In genomic region chr5:180494060-180494509, GRCh38 we compare ENCODE assay signal across 1 cellular context.
TF ChIP-seq lines count a peak whose summit lies in the region.

Gene CNOT6, plus strand, starts transcription at chr5:180494379. Its CDS starts 34,898 bp downstream, at chr5:180529277.

TF ChIP-seq in K562, 482 proteins besides CTCF, POLR2A, EP300 and RAD21 (continued from another document and continues in another):
- peak; percentile 48 for TF ChIP-seq RBM22 (IDR thresholded peaks at IDR 0.05; ENCODE audit: low read depth, low read length, poor library complexity, severe bottlenecking)
- TF ChIP-seq TOE1 (IDR thresholded peaks at IDR 0.05; ENCODE audit: borderline replicate concordance) = peak; percentile 87
- no peak for TF ChIP-seq TOE1 (CRISPR knock-in tag; IDR thresholded peaks at IDR 0.05; ENCODE audit: borderline replicate concordance, low read depth)
- TF ChIP-seq HDAC1 (IDR thresholded peaks at IDR 0.05) = peak in 1 of 2 experiments; percentile 91; a peak in 2 of 4 replicates
- peak; percentile 73; the same call in 1 of the 2 replicates for TF ChIP-seq SIN3B (IDR thresholded peaks at IDR 0.05; ENCODE audit: low read depth)
- TF ChIP-seq, protein P1, sequence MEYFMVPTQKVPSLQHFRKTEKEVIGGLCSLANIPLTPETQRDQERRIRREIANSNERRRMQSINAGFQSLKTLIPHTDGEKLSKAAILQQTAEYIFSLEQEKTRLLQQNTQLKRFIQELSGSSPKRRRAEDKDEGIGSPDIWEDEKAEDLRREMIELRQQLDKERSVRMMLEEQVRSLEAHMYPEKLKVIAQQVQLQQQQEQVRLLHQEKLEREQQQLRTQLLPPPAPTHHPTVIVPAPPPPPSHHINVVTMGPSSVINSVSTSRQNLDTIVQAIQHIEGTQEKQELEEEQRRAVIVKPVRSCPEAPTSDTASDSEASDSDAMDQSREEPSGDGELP (CRISPR knock-in tag; IDR thresholded peaks at IDR 0.05; ENCODE audit: borderline replicate concordance) = peak; percentile 86
- TF ChIP-seq SREBF1 (IDR thresholded peaks at IDR 0.05; ENCODE audit: borderline replicate concordance, low read depth, low read length) = peak; percentile 96
- TF ChIP-seq KLF1 (tag; IDR thresholded peaks at IDR 0.05) = no peak
- peak; percentile 60 for TF ChIP-seq KDM5B (IDR thresholded peaks at IDR 0.05; ENCODE audit: insufficient replicate concordance, low read depth, low read length)
- TF ChIP-seq HLTF (IDR thresholded peaks at IDR 0.05) = peak; percentile 91
- peak; percentile 63 for TF ChIP-seq ASH1L (IDR thresholded peaks at IDR 0.05; ENCODE audit: borderline replicate concordance, low read depth, partially characterized antibody)
- TF ChIP-seq NFYB (IDR thresholded peaks at IDR 0.05; ENCODE audit: extremely low read depth, insufficient read length) = peak; percentile 36
- no peak for TF ChIP-seq ZNF431 (CRISPR knock-in tag; IDR thresholded peaks at IDR 0.05)
- TF ChIP-seq TAL1 (IDR thresholded peaks at IDR 0.05) = 0 out of 2 replicates have a peak, but pooled peaks have one; percentile 16
- TF ChIP-seq MCM3 (IDR thresholded peaks at IDR 0.05) = no peak
- peak; percentile 56; the same call in 1 of the 2 replicates for TF ChIP-seq GABPB1 (CRISPR knock-in tag; IDR thresholded peaks at IDR 0.05)
- TF ChIP-seq U2AF1 (optimal IDR thresholded peaks at IDR 0.05; ENCODE audit: low read depth, low read length) = peak; percentile 71
- TF ChIP-seq, protein P2, sequence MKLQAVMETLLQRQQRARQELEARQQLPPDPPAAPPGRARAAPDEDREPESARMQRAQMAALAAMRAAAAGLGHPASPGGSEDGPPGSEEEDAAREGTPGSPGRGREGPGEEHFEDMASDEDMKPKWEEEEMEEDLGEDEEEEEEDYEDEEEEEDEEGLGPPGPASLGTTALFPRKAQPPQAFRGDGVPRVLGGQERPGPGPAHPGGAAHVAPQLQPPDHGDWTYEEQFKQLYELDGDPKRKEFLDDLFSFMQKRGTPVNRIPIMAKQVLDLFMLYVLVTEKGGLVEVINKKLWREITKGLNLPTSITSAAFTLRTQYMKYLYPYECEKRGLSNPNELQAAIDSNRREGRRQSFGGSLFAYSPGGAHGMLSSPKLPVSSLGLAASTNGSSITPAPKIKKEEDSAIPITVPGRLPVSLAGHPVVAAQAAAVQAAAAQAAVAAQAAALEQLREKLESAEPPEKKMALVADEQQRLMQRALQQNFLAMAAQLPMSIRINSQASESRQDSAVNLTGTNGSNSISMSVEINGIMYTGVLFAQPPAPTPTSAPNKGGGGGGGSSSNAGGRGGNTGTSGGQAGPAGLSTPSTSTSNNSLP (IDR thresholded peaks at IDR 0.05; ENCODE audit: borderline replicate concordance, low read depth, low read length) = peak; percentile 41; the same call in 1 of the 2 replicates
- no peak for TF ChIP-seq ARID2 (IDR thresholded peaks at IDR 0.05)
- TF ChIP-seq NR4A1 (CRISPR knock-in tag; IDR thresholded peaks at IDR 0.05) = 0 out of 2 replicates have a peak, but pooled peaks have one; percentile 30
- no peak; the same call in 1 of the 2 replicates for TF ChIP-seq NR4A1 (tag; IDR thresholded peaks at IDR 0.05)
- peak; percentile 33 to 56; a peak in 2 of 4 replicates for TF ChIP-seq NRF1 (conservative IDR thresholded peaks at IDR 0.05 in 1 of 2, IDR thresholded peaks at IDR 0.05 in 1 of 2)
- TF ChIP-seq PML (IDR thresholded peaks at IDR 0.05; ENCODE audit: low read length) = peak; percentile 22; the same call in 1 of the 2 replicates
- TF ChIP-seq, protein P3, sequence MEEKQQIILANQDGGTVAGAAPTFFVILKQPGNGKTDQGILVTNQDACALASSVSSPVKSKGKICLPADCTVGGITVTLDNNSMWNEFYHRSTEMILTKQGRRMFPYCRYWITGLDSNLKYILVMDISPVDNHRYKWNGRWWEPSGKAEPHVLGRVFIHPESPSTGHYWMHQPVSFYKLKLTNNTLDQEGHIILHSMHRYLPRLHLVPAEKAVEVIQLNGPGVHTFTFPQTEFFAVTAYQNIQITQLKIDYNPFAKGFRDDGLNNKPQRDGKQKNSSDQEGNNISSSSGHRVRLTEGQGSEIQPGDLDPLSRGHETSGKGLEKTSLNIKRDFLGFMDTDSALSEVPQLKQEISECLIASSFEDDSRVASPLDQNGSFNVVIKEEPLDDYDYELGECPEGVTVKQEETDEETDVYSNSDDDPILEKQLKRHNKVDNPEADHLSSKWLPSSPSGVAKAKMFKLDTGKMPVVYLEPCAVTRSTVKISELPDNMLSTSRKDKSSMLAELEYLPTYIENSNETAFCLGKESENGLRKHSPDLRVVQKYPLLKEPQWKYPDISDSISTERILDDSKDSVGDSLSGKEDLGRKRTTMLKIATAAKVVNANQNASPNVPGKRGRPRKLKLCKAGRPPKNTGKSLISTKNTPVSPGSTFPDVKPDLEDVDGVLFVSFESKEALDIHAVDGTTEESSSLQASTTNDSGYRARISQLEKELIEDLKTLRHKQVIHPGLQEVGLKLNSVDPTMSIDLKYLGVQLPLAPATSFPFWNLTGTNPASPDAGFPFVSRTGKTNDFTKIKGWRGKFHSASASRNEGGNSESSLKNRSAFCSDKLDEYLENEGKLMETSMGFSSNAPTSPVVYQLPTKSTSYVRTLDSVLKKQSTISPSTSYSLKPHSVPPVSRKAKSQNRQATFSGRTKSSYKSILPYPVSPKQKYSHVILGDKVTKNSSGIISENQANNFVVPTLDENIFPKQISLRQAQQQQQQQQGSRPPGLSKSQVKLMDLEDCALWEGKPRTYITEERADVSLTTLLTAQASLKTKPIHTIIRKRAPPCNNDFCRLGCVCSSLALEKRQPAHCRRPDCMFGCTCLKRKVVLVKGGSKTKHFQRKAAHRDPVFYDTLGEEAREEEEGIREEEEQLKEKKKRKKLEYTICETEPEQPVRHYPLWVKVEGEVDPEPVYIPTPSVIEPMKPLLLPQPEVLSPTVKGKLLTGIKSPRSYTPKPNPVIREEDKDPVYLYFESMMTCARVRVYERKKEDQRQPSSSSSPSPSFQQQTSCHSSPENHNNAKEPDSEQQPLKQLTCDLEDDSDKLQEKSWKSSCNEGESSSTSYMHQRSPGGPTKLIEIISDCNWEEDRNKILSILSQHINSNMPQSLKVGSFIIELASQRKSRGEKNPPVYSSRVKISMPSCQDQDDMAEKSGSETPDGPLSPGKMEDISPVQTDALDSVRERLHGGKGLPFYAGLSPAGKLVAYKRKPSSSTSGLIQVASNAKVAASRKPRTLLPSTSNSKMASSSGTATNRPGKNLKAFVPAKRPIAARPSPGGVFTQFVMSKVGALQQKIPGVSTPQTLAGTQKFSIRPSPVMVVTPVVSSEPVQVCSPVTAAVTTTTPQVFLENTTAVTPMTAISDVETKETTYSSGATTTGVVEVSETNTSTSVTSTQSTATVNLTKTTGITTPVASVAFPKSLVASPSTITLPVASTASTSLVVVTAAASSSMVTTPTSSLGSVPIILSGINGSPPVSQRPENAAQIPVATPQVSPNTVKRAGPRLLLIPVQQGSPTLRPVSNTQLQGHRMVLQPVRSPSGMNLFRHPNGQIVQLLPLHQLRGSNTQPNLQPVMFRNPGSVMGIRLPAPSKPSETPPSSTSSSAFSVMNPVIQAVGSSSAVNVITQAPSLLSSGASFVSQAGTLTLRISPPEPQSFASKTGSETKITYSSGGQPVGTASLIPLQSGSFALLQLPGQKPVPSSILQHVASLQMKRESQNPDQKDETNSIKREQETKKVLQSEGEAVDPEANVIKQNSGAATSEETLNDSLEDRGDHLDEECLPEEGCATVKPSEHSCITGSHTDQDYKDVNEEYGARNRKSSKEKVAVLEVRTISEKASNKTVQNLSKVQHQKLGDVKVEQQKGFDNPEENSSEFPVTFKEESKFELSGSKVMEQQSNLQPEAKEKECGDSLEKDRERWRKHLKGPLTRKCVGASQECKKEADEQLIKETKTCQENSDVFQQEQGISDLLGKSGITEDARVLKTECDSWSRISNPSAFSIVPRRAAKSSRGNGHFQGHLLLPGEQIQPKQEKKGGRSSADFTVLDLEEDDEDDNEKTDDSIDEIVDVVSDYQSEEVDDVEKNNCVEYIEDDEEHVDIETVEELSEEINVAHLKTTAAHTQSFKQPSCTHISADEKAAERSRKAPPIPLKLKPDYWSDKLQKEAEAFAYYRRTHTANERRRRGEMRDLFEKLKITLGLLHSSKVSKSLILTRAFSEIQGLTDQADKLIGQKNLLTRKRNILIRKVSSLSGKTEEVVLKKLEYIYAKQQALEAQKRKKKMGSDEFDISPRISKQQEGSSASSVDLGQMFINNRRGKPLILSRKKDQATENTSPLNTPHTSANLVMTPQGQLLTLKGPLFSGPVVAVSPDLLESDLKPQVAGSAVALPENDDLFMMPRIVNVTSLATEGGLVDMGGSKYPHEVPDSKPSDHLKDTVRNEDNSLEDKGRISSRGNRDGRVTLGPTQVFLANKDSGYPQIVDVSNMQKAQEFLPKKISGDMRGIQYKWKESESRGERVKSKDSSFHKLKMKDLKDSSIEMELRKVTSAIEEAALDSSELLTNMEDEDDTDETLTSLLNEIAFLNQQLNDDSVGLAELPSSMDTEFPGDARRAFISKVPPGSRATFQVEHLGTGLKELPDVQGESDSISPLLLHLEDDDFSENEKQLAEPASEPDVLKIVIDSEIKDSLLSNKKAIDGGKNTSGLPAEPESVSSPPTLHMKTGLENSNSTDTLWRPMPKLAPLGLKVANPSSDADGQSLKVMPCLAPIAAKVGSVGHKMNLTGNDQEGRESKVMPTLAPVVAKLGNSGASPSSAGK (IDR thresholded peaks at IDR 0.05) = peak; percentile 88; the same call in 1 of the 2 replicates
- TF ChIP-seq MYC (IDR thresholded peaks at IDR 0.05; ENCODE audit: low read depth, low read length) = peak; percentile 81
- no peak for TF ChIP-seq MYC (CRISPR knock-in tag; IDR thresholded peaks at IDR 0.05; ENCODE audit: borderline replicate concordance, low read depth)
- TF ChIP-seq ZNF518B (CRISPR knock-in tag; IDR thresholded peaks at IDR 0.05) = no peak
- peak in 1 of 2 experiments; percentile 85; a peak in 3 of 4 replicates for TF ChIP-seq MNT (conservative IDR thresholded peaks at IDR 0.05)
- TF ChIP-seq, protein P4, sequence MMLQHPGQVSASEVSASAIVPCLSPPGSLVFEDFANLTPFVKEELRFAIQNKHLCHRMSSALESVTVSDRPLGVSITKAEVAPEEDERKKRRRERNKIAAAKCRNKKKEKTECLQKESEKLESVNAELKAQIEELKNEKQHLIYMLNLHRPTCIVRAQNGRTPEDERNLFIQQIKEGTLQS (IDR thresholded peaks at IDR 0.05) = no peak
- TF ChIP-seq, protein P4 (CRISPR knock-in tag; conservative IDR thresholded peaks at IDR 0.05) = no peak; the same call in 1 of the 2 replicates
- TF ChIP-seq ETV5 (CRISPR knock-in tag; IDR thresholded peaks at IDR 0.05; ENCODE audit: low read depth) = 0 out of 2 replicates have a peak, but pooled peaks have one; percentile 9
- 0 out of 2 replicates have a peak, but pooled peaks have one; percentile 34 for TF ChIP-seq RNF2 (IDR thresholded peaks at IDR 0.05)
- TF ChIP-seq NBN (IDR thresholded peaks at IDR 0.05; ENCODE audit: low read depth) = peak; percentile 97; the same call in 1 of the 2 replicates
- peak in 1 of 2 experiments; percentile 89; a peak in 1 of 4 replicates for TF ChIP-seq SRF (CRISPR knock-in tag; IDR thresholded peaks at IDR 0.05)
- TF ChIP-seq, protein P5, sequence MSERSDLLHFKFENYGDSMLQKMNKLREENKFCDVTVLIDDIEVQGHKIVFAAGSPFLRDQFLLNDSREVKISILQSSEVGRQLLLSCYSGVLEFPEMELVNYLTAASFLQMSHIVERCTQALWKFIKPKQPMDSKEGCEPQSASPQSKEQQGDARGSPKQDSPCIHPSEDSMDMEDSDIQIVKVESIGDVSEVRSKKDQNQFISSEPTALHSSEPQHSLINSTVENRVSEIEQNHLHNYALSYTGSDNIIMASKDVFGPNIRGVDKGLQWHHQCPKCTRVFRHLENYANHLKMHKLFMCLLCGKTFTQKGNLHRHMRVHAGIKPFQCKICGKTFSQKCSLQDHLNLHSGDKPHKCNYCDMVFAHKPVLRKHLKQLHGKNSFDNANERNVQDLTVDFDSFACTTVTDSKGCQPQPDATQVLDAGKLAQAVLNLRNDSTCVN (CRISPR knock-in tag; IDR thresholded peaks at IDR 0.05) = peak; percentile 95
- TF ChIP-seq, protein P6, sequence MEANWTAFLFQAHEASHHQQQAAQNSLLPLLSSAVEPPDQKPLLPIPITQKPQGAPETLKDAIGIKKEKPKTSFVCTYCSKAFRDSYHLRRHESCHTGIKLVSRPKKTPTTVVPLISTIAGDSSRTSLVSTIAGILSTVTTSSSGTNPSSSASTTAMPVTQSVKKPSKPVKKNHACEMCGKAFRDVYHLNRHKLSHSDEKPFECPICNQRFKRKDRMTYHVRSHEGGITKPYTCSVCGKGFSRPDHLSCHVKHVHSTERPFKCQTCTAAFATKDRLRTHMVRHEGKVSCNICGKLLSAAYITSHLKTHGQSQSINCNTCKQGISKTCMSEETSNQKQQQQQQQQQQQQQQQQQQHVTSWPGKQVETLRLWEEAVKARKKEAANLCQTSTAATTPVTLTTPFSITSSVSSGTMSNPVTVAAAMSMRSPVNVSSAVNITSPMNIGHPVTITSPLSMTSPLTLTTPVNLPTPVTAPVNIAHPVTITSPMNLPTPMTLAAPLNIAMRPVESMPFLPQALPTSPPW (CRISPR knock-in tag; IDR thresholded peaks at IDR 0.05) = peak; percentile 94
